In genomic region chr4:158871050-158871724, GRCh38 we compare ENCODE assay signal across 23 cellular contexts.
A peak's percentile ranks its signal among the peaks of the same experiment; 100 is the strongest.
DNase-seq lines count a peak whose midpoint lies in the region; ATAC-seq and TF ChIP-seq lines count a peak whose summit lies in the region.
"Had no signal": no experiment of that assay in that cellular context is flagged by ENCODE, and none has a peak within 500 bp of the region (broad histone marks: within the 10 kb centered on the region; RNA-seq: fewer than 3 reads in every experiment).

No MANE protein-coding gene starts in this region.

- peaks cover 25% of the 10 kb centered on the region in 2 donors for H3K36me3 ChIP-seq in ascending aorta
- H3K36me3 ChIP-seq in mesenchymal stem cell (ENCODE audit: control insufficient read depth in 1 of 2, insufficient read depth in 2 of 2, low read depth in 1 of 2, low read length in 2 of 2), result peaks cover 29 to 84% of the 10 kb centered on the region in 2 experiments
- H3K36me3 ChIP-seq: prostate gland had no signal

- H2BK5ac ChIP-seq in mesenchymal stem cell (ENCODE audit: low read depth, low read length, poor library complexity, severe bottlenecking), result no peak overlapping the region

- TF ChIP-seq CTCF in ascending aorta (IDR thresholded peaks at IDR 0.05), result no peak
- TF ChIP-seq CTCF in type B pancreatic cell (conservative IDR thresholded peaks at IDR 0.05), result no peak

- peaks cover 5 to 24% of the 10 kb centered on the region in 2 donors for H3K4me1 ChIP-seq in ascending aorta
- peaks cover 3% of the 10 kb centered on the region for H3K4me1 ChIP-seq in mesenchymal stem cell (ENCODE audit: control insufficient read depth, insufficient read depth, low read depth, low read length)
- H3K4me1 ChIP-seq: prostate gland had no signal

- peaks cover 44% of the 10 kb centered on the region for H3K4me1 Mint-ChIP-seq in type B pancreatic cell (ENCODE audit: unreplicated experiment)
- H3K4me1 Mint-ChIP-seq: naive B cell had no signal

- no peak overlapping the region for H2AK5ac ChIP-seq in mesenchymal stem cell (ENCODE audit: low read length, severe bottlenecking)

- H3K9ac ChIP-seq in mesenchymal stem cell (ENCODE audit: low read length), result no peak overlapping the region

- intact Hi-C loops in Right ventricle myocardium inferior (cut with DNase I), result loop anchor here (10.0 kb wide), 1 partner anchor 234 kb away; the partner anchor contains the start of gene RAPGEF2
- intact Hi-C loops in cardiac septum (cut with DNase I), result no loop called here
- intact Hi-C loops in ascending aorta (cut with DNase I), result loop anchor here (2.0 to 5.0 kb wide), 2 partner anchors 44 to 231 kb away; partner anchors contain the start of gene RAPGEF2
- intact Hi-C loops in left ventricle myocardium superior (cut with micrococcal nuclease), result no loop called here

- DNase-seq in Right ventricle myocardium inferior (ENCODE audit: missing footprints) (no peak), cardiac septum (ENCODE audit: low spot score) (no peak), ascending aorta (ENCODE audit: low spot score in 2 of 2) (no peak), left ventricle myocardium superior (no peak), type B pancreatic cell (ENCODE audit: extremely low spot score, unreplicated experiment) (no peak), RPMI8226 (no peak), mesenchymal stem cell (no peak)
- DNase-seq: activated naive CD4-positive, alpha-beta T cell treated with anti-CD3 and anti-CD28 coated beads, Interleukin-2, amount 10 ng/mL, durations not matched to agents 7 days and 5 days; activated T-cell treated with anti-CD3 and anti-CD28 coated beads, Interleukin-2, amount 50 U/mL, for 48 hours; anterior cingulate cortex; cerebellar nuclear complex; effector CD8-positive, alpha-beta T cell; esophagus squamous epithelium; MM.1S; naive B cell; NCI-H446 treated with DMSO at 0.1 percent for 48 hours; SHP77 treated with DMSO at 0.1 percent for 48 hours; T-helper 2 cell had no signal

- H3K27ac ChIP-seq in ascending aorta (peak overlapping the region; percentile 58 to 72), mesenchymal stem cell (ENCODE audit: low read length, poor library complexity, severe bottlenecking) (no peak overlapping the region)
- H3K27ac ChIP-seq: hepatocyte, prostate gland, vagina had no signal

- no peaks in the 10 kb centered on the region for H3K9me3 Mint-ChIP-seq in type B pancreatic cell
- H3K9me3 Mint-ChIP-seq: activated naive CD4-positive, alpha-beta T cell treated with anti-CD3 and anti-CD28 coated beads, Interleukin-2, amount 10 ng/mL, durations not matched to agents 7 days and 5 days; naive B cell had no signal

- no peaks in the 10 kb centered on the region for H3K79me1 ChIP-seq in mesenchymal stem cell (replicated peaks; ENCODE audit: low read length, poor library complexity, severe bottlenecking)

- no peaks in the 10 kb centered on the region for H3K27me3 Mint-ChIP-seq in type B pancreatic cell
- H3K27me3 Mint-ChIP-seq: activated naive CD4-positive, alpha-beta T cell treated with anti-CD3 and anti-CD28 coated beads, Interleukin-2, amount 10 ng/mL, durations not matched to agents 7 days and 5 days had no signal

- no peak overlapping the region for H2BK120ac ChIP-seq in mesenchymal stem cell (ENCODE audit: low read depth, low read length)

- no peak overlapping the region for H3K4me3 Mint-ChIP-seq in type B pancreatic cell
- H3K4me3 Mint-ChIP-seq: activated naive CD4-positive, alpha-beta T cell treated with anti-CD3 and anti-CD28 coated beads, Interleukin-2, amount 10 ng/mL, durations not matched to agents 7 days and 5 days; naive B cell had no signal

- H2BK12ac ChIP-seq in mesenchymal stem cell (ENCODE audit: low read length in 2 of 2), result no peak overlapping the region

- H3K9me3 ChIP-seq in ascending aorta (no peaks in the 10 kb centered on the region), mesenchymal stem cell (ENCODE audit: control insufficient read depth, low read length) (no peaks in the 10 kb centered on the region)
- H3K9me3 ChIP-seq: esophagus squamous epithelium, prostate gland, vagina had no signal

- H3K27ac Mint-ChIP-seq in type B pancreatic cell, result peak overlapping the region; percentile 23
- H3K27ac Mint-ChIP-seq: activated naive CD4-positive, alpha-beta T cell treated with anti-CD3 and anti-CD28 coated beads, Interleukin-2, amount 10 ng/mL, durations not matched to agents 7 days and 5 days had no signal

- H4K8ac ChIP-seq in mesenchymal stem cell (ENCODE audit: low read length), result no peak overlapping the region

- H3K27me3 ChIP-seq in ascending aorta (no peaks in the 10 kb centered on the region), mesenchymal stem cell (ENCODE audit: control insufficient read depth in 1 of 2, insufficient read depth in 1 of 2, low read length in 2 of 2) (no peaks in the 10 kb centered on the region)
- H3K27me3 ChIP-seq: esophagus squamous epithelium, hepatocyte, vagina had no signal

- H2AFZ ChIP-seq in mesenchymal stem cell (ENCODE audit: low read depth, low read length), result no peak overlapping the region
- H2AFZ ChIP-seq: hepatocyte had no signal

- ATAC-seq in Right ventricle myocardium inferior (peak; percentile 44), left ventricle myocardium superior (peak; percentile 38), GM18519 (IDR thresholded peaks at IDR 0.05; ENCODE audit: low FRiP score, unreplicated experiment) (no peak)
- ATAC-seq: HCT116 had no signal

- no peak overlapping the region for H3K18ac ChIP-seq in mesenchymal stem cell (ENCODE audit: low read depth in 1 of 2, low read length in 2 of 2)

- H3K4ac ChIP-seq in mesenchymal stem cell (ENCODE audit: low read depth in 1 of 2, low read length in 2 of 2), result no peak overlapping the region

- H3K23ac ChIP-seq in mesenchymal stem cell (ENCODE audit: low read length in 2 of 2), result no peak overlapping the region

- peaks cover 29% of the 10 kb centered on the region for H3K36me3 Mint-ChIP-seq in type B pancreatic cell
- H3K36me3 Mint-ChIP-seq: naive B cell had no signal

- no peak overlapping the region for H2BK15ac ChIP-seq in mesenchymal stem cell (ENCODE audit: low read depth, poor library complexity, severe bottlenecking)

- no peak overlapping the region for H3K4me2 ChIP-seq in mesenchymal stem cell (ENCODE audit: low read length, poor library complexity, severe bottlenecking)
- H3K4me2 ChIP-seq: hepatocyte had no signal

- H3K4me3 ChIP-seq in ascending aorta (no peak overlapping the region), mesenchymal stem cell (ENCODE audit: insufficient read depth in 1 of 2, low read depth in 1 of 2, low read length in 2 of 2) (no peak overlapping the region)
- H3K4me3 ChIP-seq: esophagus squamous epithelium, hepatocyte, prostate gland, vagina had no signal

- 36% methylated on average over 4 of the region's 4 CpGs for WGBS in mesenchymal stem cell

- H4K91ac ChIP-seq in mesenchymal stem cell (ENCODE audit: low read length), result no peak overlapping the region

- no peak overlapping the region for H3K14ac ChIP-seq in mesenchymal stem cell (ENCODE audit: low read length in 2 of 2)

Comparison
In these comparisons a context has a peak if more than half of its experiments do, and no peak if none do; other contexts are left out.
1. intact Hi-C loops: an anchor here in Right ventricle myocardium inferior (10.0 kb wide) and ascending aorta (2.0 to 5.0 kb wide); none called in cardiac septum and left ventricle myocardium superior.